Comparison of ENCODE assay signal across 14 cellular contexts in genomic region chr9:4371108-4371507, GRCh38.
A peak's percentile ranks its signal among the peaks of the same experiment; 100 is the strongest.
DNase-seq lines count a peak whose midpoint lies in the region; ATAC-seq, FAIRE-seq and TF ChIP-seq lines count a peak whose summit lies in the region.
"Had no signal": no experiment of that assay in that cellular context is flagged by ENCODE, and none has a peak within 500 bp of the region (broad histone marks: within the 10 kb centered on the region; RNA-seq: fewer than 3 reads in every experiment).

No MANE protein-coding gene starts in this region.

- 10% methylated on average over 3 of the region's 5 CpGs for WGBS in K562 (ENCODE audit: insufficient coverage, low coverage, missing lambda C conversion rate)

- no peaks in the 10 kb centered on the region for H3K9me1 ChIP-seq in K562 (ENCODE audit: control insufficient read depth, insufficient read depth, low read length)

- CTCF ChIA-PET in K562 (lab: Yijun Ruan, JAX; ENCODE audit: low intra/inter-chr PET ratio) (no interaction called here), HEK293T (lab: Yijun Ruan, JAX) (interaction anchor here (1.1 kb wide), 1 partner anchor 11 kb away, joined by 3 read pairs; no protein-coding TSS in a partner anchor)

- intact Hi-C loops in K562 (cut with micrococcal nuclease), result no loop called here

- H3K79me2 ChIP-seq in K562 (ENCODE audit: control insufficient read depth, insufficient read depth, low read length), result no peaks in the 10 kb centered on the region

- no peak for TF ChIP-seq EP300 in K562 (IDR thresholded peaks at IDR 0.05; ENCODE audit: low read length)

- no peaks in the 10 kb centered on the region for H3K4me1 ChIP-seq in K562 (replicated peaks in 1 of 2; ENCODE audit: control insufficient read depth in 2 of 2, insufficient read depth in 2 of 2, low read length in 2 of 2)

- BruUV-seq in K562 (replicated peaks; lab: Mats Ljungman, UMichigan), result no TSS peak

- H3K27ac ChIP-seq in K562 (ENCODE audit: extremely low read depth, low read depth, low read length), result no peak overlapping the region
- H3K27ac ChIP-seq: BLaER1 treated with 17β-estradiol and CSF1 and Interleukin-3, amounts not matched to agents 10 nM and 100 nM had no signal

- no peak overlapping the region for H2AFZ ChIP-seq in K562 (ENCODE audit: low read depth, low read length)

- H3K27me3 ChIP-seq in K562 (ENCODE audit: control insufficient read depth in 2 of 2, insufficient read depth in 2 of 2, low read length in 2 of 2), result no peaks in the 10 kb centered on the region; a peak in 1 of 5 replicates
- H3K27me3 ChIP-seq: BLaER1 treated with 17β-estradiol and CSF1 and Interleukin-3, amounts not matched to agents 10 nM and 100 nM had no signal

- H3K4me3 ChIP-seq in K562, result no peak overlapping the region
- H3K4me3 ChIP-seq: BLaER1 treated with 17β-estradiol and CSF1 and Interleukin-3, amounts not matched to agents 10 nM and 100 nM had no signal

- DNase-seq in ACHN (peak; percentile 15), HS-5 (ENCODE audit: low read depth) (peak; percentile 89), K562 (ENCODE audit: extremely low read depth in 1 of 4, low spot score in 3 of 4) (no peak), islet precursor cell (peak; percentile 85), middle frontal gyrus (ENCODE audit: extremely low spot score, low spot score) (no peak), HEK293T (ENCODE audit: extremely low spot score) (no peak), DMS79 (lab: John Stamatoyannopoulos, UW) (no peak), GM20000 (ENCODE audit: low spot score) (no peak)
- DNase-seq: activated CD4-positive, alpha-beta T cell treated with anti-CD3 and anti-CD28 coated beads for 1 hour; cortex of kidney; stimulated activated CD4-positive, alpha-beta T cell treated with anti-CD3 and anti-CD28 coated beads, Interleukin-2, amount 100 ng/mL, for 48 hours had no signal

- no peak for FAIRE-seq in K562 (lab: Jason Lieb, UNC)
- FAIRE-seq: HTR-8/SVneo had no signal

- no peaks in the 10 kb centered on the region for H3K36me3 ChIP-seq in K562 (ENCODE audit: control insufficient read depth, insufficient read depth, low read length)
- H3K36me3 ChIP-seq: BLaER1 treated with 17β-estradiol and CSF1 and Interleukin-3, amounts not matched to agents 10 nM and 100 nM had no signal

- H3K9ac ChIP-seq in K562 (ENCODE audit: insufficient read depth in 1 of 2, low read depth in 2 of 2, low read length in 2 of 2), result no peak overlapping the region
- H3K9ac ChIP-seq: BLaER1 treated with 17β-estradiol and CSF1 and Interleukin-3, amounts not matched to agents 10 nM and 100 nM had no signal

- H3K4me2 ChIP-seq in K562 (ENCODE audit: insufficient read depth, low read length), result no peak overlapping the region

- no peak for TF ChIP-seq CTCF in K562 (IDR thresholded peaks at IDR 0.05 in 2 of 3, conservative IDR thresholded peaks at IDR 0.05 in 1 of 3; ENCODE audit: insufficient read depth in 2 of 3, low read depth in 1 of 3, low read length in 3 of 3)
- no peak for TF ChIP-seq CTCF in GM20000 (IDR thresholded peaks at IDR 0.05; ENCODE audit: extremely low read depth, missing control alignments)

- no peak for TF ChIP-seq POLR2A in K562 (conservative IDR thresholded peaks at IDR 0.05)

- H4K20me1 ChIP-seq in K562 (replicated peaks; ENCODE audit: control insufficient read depth, insufficient read depth, low read length), result no peaks in the 10 kb centered on the region
- H4K20me1 ChIP-seq: BLaER1 treated with 17β-estradiol and CSF1 and Interleukin-3, amounts not matched to agents 10 nM and 100 nM had no signal

- in situ Hi-C loops in ACHN (cut with HindIII; ENCODE audit: low pct_ligation_motif_present, low pct_unique_long_range_greater_than_20kb, low sequenced_read_pairs), result no loop called here
- in situ Hi-C loops in K562 (cut with MboI), result loop anchor here (25.0 kb wide), 1 partner anchor 634 kb away; no protein-coding TSS in a partner anchor

- POLR2A ChIA-PET in K562 (lab: Yijun Ruan, JAX), result no interaction called here
- POLR2A ChIA-PET in HEK293T (lab: Yijun Ruan, JAX), result no interaction called here

- TF ChIP-seq RAD21 in K562 (CRISPR knock-in tag; conservative IDR thresholded peaks at IDR 0.05 in 1 of 2, IDR thresholded peaks at IDR 0.05 in 1 of 2), result no peak

- H3K9me3 ChIP-seq in K562 (replicated peaks; ENCODE audit: control insufficient read depth, insufficient read depth, low read depth, low read length), result no peaks in the 10 kb centered on the region
- H3K9me3 ChIP-seq: BLaER1 treated with 17β-estradiol and CSF1 and Interleukin-3, amounts not matched to agents 10 nM and 100 nM had no signal

- peak; percentile 29; the same call in 1 of the 3 replicates for ATAC-seq in K562
- ATAC-seq: Panc1 had no signal

TF ChIP-seq in K562, 482 proteins besides CTCF, POLR2A, EP300 and RAD21 (continues in another document):
- TF ChIP-seq SMAD4 (CRISPR knock-in tag; conservative IDR thresholded peaks at IDR 0.05), result no peak
- no peak for TF ChIP-seq GTF2A2 (tag; IDR thresholded peaks at IDR 0.05)
- TF ChIP-seq ZNF586 (CRISPR knock-in tag; conservative IDR thresholded peaks at IDR 0.05), result no peak

TF ChIP-seq in HEK293T, 16 proteins besides CTCF, POLR2A, EP300 and RAD21:
- TF ChIP-seq ARNT (IDR thresholded peaks at IDR 0.05) (no peak), FOXM1 (IDR thresholded peaks at IDR 0.05; ENCODE audit: borderline replicate concordance) (no peak), BHLHE40 (IDR thresholded peaks at IDR 0.05; ENCODE audit: borderline replicate concordance) (no peak)

Comparison
In these comparisons a context has a peak if more than half of its experiments do, and no peak if none do; other contexts are left out.
1. DNase-seq: peak in ACHN (single experiment), HS-5 (single experiment) and islet precursor cell (single experiment); none in K562 (0 of 4), middle frontal gyrus (single experiment), HEK293T (single experiment), DMS79 (single experiment) and GM20000 (single experiment).